1 cellular context compared by ENCODE assay signal in genomic region chr22:46027219-46028068, GRCh38.
TF ChIP-seq lines count a peak whose summit lies in the region.

No MANE protein-coding gene starts in this region.

TF ChIP-seq in HepG2, 621 proteins besides CTCF, POLR2A, EP300 and RAD21 (continued from another document and continues in another):
- TF ChIP-seq, protein P1, sequence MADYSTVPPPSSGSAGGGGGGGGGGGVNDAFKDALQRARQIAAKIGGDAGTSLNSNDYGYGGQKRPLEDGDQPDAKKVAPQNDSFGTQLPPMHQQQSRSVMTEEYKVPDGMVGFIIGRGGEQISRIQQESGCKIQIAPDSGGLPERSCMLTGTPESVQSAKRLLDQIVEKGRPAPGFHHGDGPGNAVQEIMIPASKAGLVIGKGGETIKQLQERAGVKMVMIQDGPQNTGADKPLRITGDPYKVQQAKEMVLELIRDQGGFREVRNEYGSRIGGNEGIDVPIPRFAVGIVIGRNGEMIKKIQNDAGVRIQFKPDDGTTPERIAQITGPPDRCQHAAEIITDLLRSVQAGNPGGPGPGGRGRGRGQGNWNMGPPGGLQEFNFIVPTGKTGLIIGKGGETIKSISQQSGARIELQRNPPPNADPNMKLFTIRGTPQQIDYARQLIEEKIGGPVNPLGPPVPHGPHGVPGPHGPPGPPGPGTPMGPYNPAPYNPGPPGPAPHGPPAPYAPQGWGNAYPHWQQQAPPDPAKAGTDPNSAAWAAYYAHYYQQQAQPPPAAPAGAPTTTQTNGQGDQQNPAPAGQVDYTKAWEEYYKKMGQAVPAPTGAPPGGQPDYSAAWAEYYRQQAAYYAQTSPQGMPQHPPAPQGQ (CRISPR knock-in tag; IDR thresholded peaks at IDR 0.05; ENCODE audit: borderline replicate concordance) = no peak
- TF ChIP-seq ZNF816 (CRISPR knock-in tag; IDR thresholded peaks at IDR 0.05; ENCODE audit: borderline replicate concordance) = no peak
- no peak for TF ChIP-seq ZMAT3 (CRISPR knock-in tag; conservative IDR thresholded peaks at IDR 0.05)
- no peak for TF ChIP-seq HHEX (CRISPR knock-in tag; IDR thresholded peaks at IDR 0.05)
- TF ChIP-seq FOXK2 (IDR thresholded peaks at IDR 0.05) = no peak
- TF ChIP-seq FOXO4 (CRISPR knock-in tag; conservative IDR thresholded peaks at IDR 0.05) = 0 out of 2 replicates have a peak, but pooled peaks have one; percentile 59
- no peak for TF ChIP-seq CSRNP1 (CRISPR knock-in tag; IDR thresholded peaks at IDR 0.05)
- peak; percentile 47; the same call in 1 of the 2 replicates for TF ChIP-seq MXD4 (CRISPR knock-in tag; IDR thresholded peaks at IDR 0.05)
- TF ChIP-seq AGO1 (IDR thresholded peaks at IDR 0.05; ENCODE audit: low read depth, low read length, poor library complexity, severe bottlenecking) = no peak
- TF ChIP-seq ZNF512 (CRISPR knock-in tag; IDR thresholded peaks at IDR 0.05) = no peak
- no peak for TF ChIP-seq ZKSCAN5 (CRISPR knock-in tag; IDR thresholded peaks at IDR 0.05)
- no peak for TF ChIP-seq ZNF292 (CRISPR knock-in tag; IDR thresholded peaks at IDR 0.05; ENCODE audit: borderline replicate concordance, low read depth)
- no peak for TF ChIP-seq ZNF572 (CRISPR knock-in tag; IDR thresholded peaks at IDR 0.05)
- TF ChIP-seq ASH2L (IDR thresholded peaks at IDR 0.05; ENCODE audit: insufficient read length, low read depth, low read length) = peak; percentile 58
- no peak for TF ChIP-seq RCOR2 (CRISPR knock-in tag; IDR thresholded peaks at IDR 0.05)
- TF ChIP-seq MLX (CRISPR knock-in tag; IDR thresholded peaks at IDR 0.05) = 0 out of 2 replicates have a peak, but pooled peaks have one; percentile 36
- no peak for TF ChIP-seq RAD51 (IDR thresholded peaks at IDR 0.05; ENCODE audit: borderline replicate concordance)
- TF ChIP-seq, protein P2, sequence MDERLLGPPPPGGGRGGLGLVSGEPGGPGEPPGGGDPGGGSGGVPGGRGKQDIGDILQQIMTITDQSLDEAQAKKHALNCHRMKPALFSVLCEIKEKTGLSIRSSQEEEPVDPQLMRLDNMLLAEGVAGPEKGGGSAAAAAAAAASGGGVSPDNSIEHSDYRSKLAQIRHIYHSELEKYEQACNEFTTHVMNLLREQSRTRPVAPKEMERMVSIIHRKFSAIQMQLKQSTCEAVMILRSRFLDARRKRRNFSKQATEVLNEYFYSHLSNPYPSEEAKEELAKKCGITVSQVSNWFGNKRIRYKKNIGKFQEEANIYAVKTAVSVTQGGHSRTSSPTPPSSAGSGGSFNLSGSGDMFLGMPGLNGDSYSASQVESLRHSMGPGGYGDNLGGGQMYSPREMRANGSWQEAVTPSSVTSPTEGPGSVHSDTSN (CRISPR knock-in tag; IDR thresholded peaks at IDR 0.05) = no peak
- peak; percentile 63; the same call in 1 of the 2 replicates for TF ChIP-seq SOX5 (CRISPR knock-in tag; IDR thresholded peaks at IDR 0.05; ENCODE audit: borderline replicate concordance)
- TF ChIP-seq SUZ12 (IDR thresholded peaks at IDR 0.05; ENCODE audit: low read depth, low read length) = no peak
- TF ChIP-seq YEATS4 (CRISPR knock-in tag; IDR thresholded peaks at IDR 0.05; ENCODE audit: borderline replicate concordance) = 0 out of 2 replicates have a peak, but pooled peaks have one; percentile 33
- TF ChIP-seq, protein P3, sequence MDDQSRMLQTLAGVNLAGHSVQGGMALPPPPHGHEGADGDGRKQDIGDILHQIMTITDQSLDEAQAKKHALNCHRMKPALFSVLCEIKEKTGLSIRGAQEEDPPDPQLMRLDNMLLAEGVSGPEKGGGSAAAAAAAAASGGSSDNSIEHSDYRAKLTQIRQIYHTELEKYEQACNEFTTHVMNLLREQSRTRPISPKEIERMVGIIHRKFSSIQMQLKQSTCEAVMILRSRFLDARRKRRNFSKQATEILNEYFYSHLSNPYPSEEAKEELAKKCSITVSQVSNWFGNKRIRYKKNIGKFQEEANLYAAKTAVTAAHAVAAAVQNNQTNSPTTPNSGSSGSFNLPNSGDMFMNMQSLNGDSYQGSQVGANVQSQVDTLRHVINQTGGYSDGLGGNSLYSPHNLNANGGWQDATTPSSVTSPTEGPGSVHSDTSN (CRISPR knock-in tag; IDR thresholded peaks at IDR 0.05; ENCODE audit: borderline replicate concordance) = no peak
- TF ChIP-seq RNF2 (conservative IDR thresholded peaks at IDR 0.05; ENCODE audit: low read depth) = peak; percentile 62
- TF ChIP-seq ZBTB42 (CRISPR knock-in tag; IDR thresholded peaks at IDR 0.05) = no peak
- no peak for TF ChIP-seq ZNF143 (CRISPR knock-in tag; IDR thresholded peaks at IDR 0.05)
- no peak for TF ChIP-seq TCF7 (IDR thresholded peaks at IDR 0.05; ENCODE audit: low read depth)
- TF ChIP-seq ATF2 (CRISPR knock-in tag; IDR thresholded peaks at IDR 0.05) = no peak
- TF ChIP-seq ATF1 (CRISPR knock-in tag; IDR thresholded peaks at IDR 0.05) = no peak
- no peak for TF ChIP-seq RFXAP (CRISPR knock-in tag; IDR thresholded peaks at IDR 0.05; ENCODE audit: borderline replicate concordance)
- no peak for TF ChIP-seq FOXK1 (CRISPR knock-in tag; IDR thresholded peaks at IDR 0.05; ENCODE audit: borderline replicate concordance, low read depth)
- TF ChIP-seq CSRNP2 (CRISPR knock-in tag; conservative IDR thresholded peaks at IDR 0.05; ENCODE audit: low read depth) = no peak
- no peak for TF ChIP-seq TEAD2 (CRISPR knock-in tag; IDR thresholded peaks at IDR 0.05)
- TF ChIP-seq MTA3 (CRISPR knock-in tag; IDR thresholded peaks at IDR 0.05) = no peak
- no peak for TF ChIP-seq DDIT3 (CRISPR knock-in tag; IDR thresholded peaks at IDR 0.05)
- TF ChIP-seq TBL1XR1 (IDR thresholded peaks at IDR 0.05; ENCODE audit: borderline replicate concordance, low read length, partially characterized antibody) = peak; percentile 53
- TF ChIP-seq MNT (IDR thresholded peaks at IDR 0.05) = no peak
- TF ChIP-seq KDM5B (CRISPR knock-in tag; IDR thresholded peaks at IDR 0.05; ENCODE audit: borderline replicate concordance) = no peak; the same call in 1 of the 2 replicates
- TF ChIP-seq, protein P4, sequence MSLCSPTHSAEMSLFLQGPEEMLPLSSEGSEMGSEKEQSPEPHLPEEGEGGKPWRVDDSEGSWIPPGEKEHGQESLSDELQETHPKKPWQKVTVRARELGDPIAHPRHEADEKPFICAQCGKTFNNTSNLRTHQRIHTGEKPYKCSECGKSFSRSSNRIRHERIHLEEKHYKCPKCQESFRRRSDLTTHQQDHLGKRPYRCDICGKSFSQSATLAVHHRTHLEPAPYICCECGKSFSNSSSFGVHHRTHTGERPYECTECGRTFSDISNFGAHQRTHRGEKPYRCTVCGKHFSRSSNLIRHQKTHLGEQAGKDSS (CRISPR knock-in tag; IDR thresholded peaks at IDR 0.05; ENCODE audit: borderline replicate concordance, low read depth) = no peak
- no peak for TF ChIP-seq ZKSCAN1 (IDR thresholded peaks at IDR 0.05; ENCODE audit: low read length)
- TF ChIP-seq EHMT2 (IDR thresholded peaks at IDR 0.05; ENCODE audit: borderline replicate concordance, low read depth, low read length) = no peak
- TF ChIP-seq EED (CRISPR knock-in tag; IDR thresholded peaks at IDR 0.05) = no peak
- TF ChIP-seq FOSL2 (CRISPR knock-in tag; IDR thresholded peaks at IDR 0.05) = peak; percentile 22; the same call in 1 of the 2 replicates
- no peak for TF ChIP-seq PHF8 (CRISPR knock-in tag; IDR thresholded peaks at IDR 0.05)
- TF ChIP-seq ZFP41 (CRISPR knock-in tag; IDR thresholded peaks at IDR 0.05; ENCODE audit: borderline replicate concordance) = no peak
- TF ChIP-seq KAT7 (CRISPR knock-in tag; IDR thresholded peaks at IDR 0.05; ENCODE audit: borderline replicate concordance) = no peak
- no peak for TF ChIP-seq MED8 (CRISPR knock-in tag; IDR thresholded peaks at IDR 0.05; ENCODE audit: insufficient replicate concordance)
- TF ChIP-seq, protein P5, sequence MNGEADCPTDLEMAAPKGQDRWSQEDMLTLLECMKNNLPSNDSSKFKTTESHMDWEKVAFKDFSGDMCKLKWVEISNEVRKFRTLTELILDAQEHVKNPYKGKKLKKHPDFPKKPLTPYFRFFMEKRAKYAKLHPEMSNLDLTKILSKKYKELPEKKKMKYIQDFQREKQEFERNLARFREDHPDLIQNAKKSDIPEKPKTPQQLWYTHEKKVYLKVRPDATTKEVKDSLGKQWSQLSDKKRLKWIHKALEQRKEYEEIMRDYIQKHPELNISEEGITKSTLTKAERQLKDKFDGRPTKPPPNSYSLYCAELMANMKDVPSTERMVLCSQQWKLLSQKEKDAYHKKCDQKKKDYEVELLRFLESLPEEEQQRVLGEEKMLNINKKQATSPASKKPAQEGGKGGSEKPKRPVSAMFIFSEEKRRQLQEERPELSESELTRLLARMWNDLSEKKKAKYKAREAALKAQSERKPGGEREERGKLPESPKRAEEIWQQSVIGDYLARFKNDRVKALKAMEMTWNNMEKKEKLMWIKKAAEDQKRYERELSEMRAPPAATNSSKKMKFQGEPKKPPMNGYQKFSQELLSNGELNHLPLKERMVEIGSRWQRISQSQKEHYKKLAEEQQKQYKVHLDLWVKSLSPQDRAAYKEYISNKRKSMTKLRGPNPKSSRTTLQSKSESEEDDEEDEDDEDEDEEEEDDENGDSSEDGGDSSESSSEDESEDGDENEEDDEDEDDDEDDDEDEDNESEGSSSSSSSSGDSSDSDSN (CRISPR knock-in tag; IDR thresholded peaks at IDR 0.05) = no peak; the same call in 1 of the 2 replicates
- no peak for TF ChIP-seq GTF2F1 (IDR thresholded peaks at IDR 0.05; ENCODE audit: low read length)
